9 cellular contexts compared by ENCODE assay signal in genomic region chr2:27735263-27735904, GRCh38. TPM values are rescaled to one million over a fixed set of nuclear protein-coding genes. Genes with fewer than 3 reads are reported as not detected.
DNase-seq lines count a peak whose midpoint lies in the region; ATAC-seq, FAIRE-seq and TF ChIP-seq lines count a peak whose summit lies in the region.
"Had no signal": no experiment of that assay in that cellular context is flagged by ENCODE, and none has a peak within 500 bp of the region (broad histone marks: within the 10 kb centered on the region; RNA-seq: fewer than 3 reads in every experiment).

No MANE protein-coding gene starts in this region.

- peak overlapping the region; percentile 26 for H3K27ac ChIP-seq in foreskin keratinocyte

- ATAC-seq in foreskin keratinocyte (peak; percentile 71), HG03108 (IDR thresholded peaks at IDR 0.05; ENCODE audit: unreplicated experiment) (no peak)
- peak; percentile 86 to 90 for ATAC-seq in natural killer cell treated with Interleukin-12 subunit alpha and Interleukin-12 subunit beta and Interleukin-15 and Interleukin-18, amount 100 ng/mL, for 72 hours

- peak overlapping the region; percentile 65 for H3K27ac Mint-ChIP-seq in activated naive CD4-positive, alpha-beta T cell treated with anti-CD3 and anti-CD28 coated beads for 36 hours
- peak overlapping the region; percentile 70 to 91 for H3K27ac Mint-ChIP-seq in natural killer cell treated with Interleukin-12 subunit alpha and Interleukin-12 subunit beta and Interleukin-15 and Interleukin-18, amount 100 ng/mL, for 72 hours

- peaks cover 2% of the 10 kb centered on the region for H3K9me3 Mint-ChIP-seq in activated naive CD4-positive, alpha-beta T cell treated with anti-CD3 and anti-CD28 coated beads for 36 hours
- H3K9me3 Mint-ChIP-seq in natural killer cell treated with Interleukin-12 subunit alpha and Interleukin-12 subunit beta and Interleukin-15 and Interleukin-18, amount 100 ng/mL, for 72 hours: no peaks in the 10 kb centered on the region

- intact Hi-C loops in activated naive CD4-positive, alpha-beta T cell treated with anti-CD3 and anti-CD28 coated beads for 36 hours (cut with micrococcal nuclease): no loop called here

- no peak for FAIRE-seq in GM19239 (lab: Jason Lieb, UNC)
- FAIRE-seq: A204.1 had no signal

- CTCF ChIA-PET in activated naive CD4-positive, alpha-beta T cell treated with anti-CD3 and anti-CD28 coated beads for 36 hours (lab: Charles Lee): interaction anchor here (0.6 to 2.4 kb wide), 5 partner anchors 12 to 121 kb away, joined by 3 to 9 read pairs (median 5); no protein-coding TSS in a partner anchor

- H3K27me3 Mint-ChIP-seq in activated naive CD4-positive, alpha-beta T cell treated with anti-CD3 and anti-CD28 coated beads for 36 hours (ENCODE audit: low read depth): no peaks in the 10 kb centered on the region
- H3K27me3 Mint-ChIP-seq in natural killer cell treated with Interleukin-12 subunit alpha and Interleukin-12 subunit beta and Interleukin-15 and Interleukin-18, amount 100 ng/mL, for 72 hours: no peaks in the 10 kb centered on the region

- peak; percentile 19 for TF ChIP-seq CTCF in foreskin keratinocyte (conservative IDR thresholded peaks at IDR 0.05)

- peaks cover 7% of the 10 kb centered on the region for H3K4me1 ChIP-seq in foreskin keratinocyte

- H3K27me3 ChIP-seq in foreskin keratinocyte: no peaks in the 10 kb centered on the region

- DNase-seq in NCI-H524 (lab: John Stamatoyannopoulos, UW) (peak; percentile 12 to 32), NCI-H524 treated with DMSO at 0.1 percent for 48 hours (lab: John Stamatoyannopoulos, UW) (no peak), foreskin keratinocyte (peak in 1 of 2 donors; percentile 33), GM19239 (ENCODE audit: insufficient read length, low spot score) (no peak)
- peak; percentile 82 for DNase-seq in activated naive CD4-positive, alpha-beta T cell treated with anti-CD3 and anti-CD28 coated beads for 36 hours
- DNase-seq in natural killer cell treated with Interleukin-12 subunit alpha and Interleukin-12 subunit beta and Interleukin-15 and Interleukin-18, amount 100 ng/mL, for 72 hours (ENCODE audit: low spot score): peak; percentile 87
- DNase-seq in stimulated activated naive CD4-positive, alpha-beta T cell treated with Interleukin-2 at 50 U/mL for 16 hours (lab: John Stamatoyannopoulos, UW): peak; percentile 45

- H3K36me3 Mint-ChIP-seq in activated naive CD4-positive, alpha-beta T cell treated with anti-CD3 and anti-CD28 coated beads for 36 hours (ENCODE audit: low read depth): no peaks in the 10 kb centered on the region
- H3K36me3 Mint-ChIP-seq in natural killer cell treated with Interleukin-12 subunit alpha and Interleukin-12 subunit beta and Interleukin-15 and Interleukin-18, amount 100 ng/mL, for 72 hours: no peaks in the 10 kb centered on the region

- H3K4me3 Mint-ChIP-seq in activated naive CD4-positive, alpha-beta T cell treated with anti-CD3 and anti-CD28 coated beads for 36 hours: peak overlapping the region; percentile 66
- peak overlapping the region; percentile 67 for H3K4me3 Mint-ChIP-seq in natural killer cell treated with Interleukin-12 subunit alpha and Interleukin-12 subunit beta and Interleukin-15 and Interleukin-18, amount 100 ng/mL, for 72 hours

- peaks cover 18% of the 10 kb centered on the region for H3K4me1 Mint-ChIP-seq in activated naive CD4-positive, alpha-beta T cell treated with anti-CD3 and anti-CD28 coated beads for 36 hours (ENCODE audit: low read depth)
- H3K4me1 Mint-ChIP-seq in natural killer cell treated with Interleukin-12 subunit alpha and Interleukin-12 subunit beta and Interleukin-15 and Interleukin-18, amount 100 ng/mL, for 72 hours (ENCODE audit: low read depth in 2 of 2): peaks cover 25 to 28% of the 10 kb centered on the region in 2 donors

RNA-seq across cellular contexts. Expression of gene MRPL33, which starts 36.1 kb away (rescaled TPM):
- total RNA-seq in activated naive CD4-positive, alpha-beta T cell treated with anti-CD3 and anti-CD28 coated beads for 36 hours: 10 to 100 TPM; 57.4 to 60.5 TPM
- total RNA-seq in foreskin keratinocyte: 90.5 and 111 TPM in 2 replicates
- 169 and 190 TPM in 2 replicates for polyA plus RNA-seq in foreskin keratinocyte
- 10 to 100 TPM; 58.3 to 77.6 TPM for total RNA-seq in natural killer cell treated with Interleukin-12 subunit alpha and Interleukin-12 subunit beta and Interleukin-15 and Interleukin-18, amount 100 ng/mL, for 72 hours

Comparison
In these comparisons a context has a peak if more than half of its experiments do, and no peak if none do; other contexts are left out.
1. DNase-seq: peak in NCI-H524 (2 of 2), activated naive CD4-positive, alpha-beta T cell treated with anti-CD3 and anti-CD28 coated beads for 36 hours (single experiment), natural killer cell treated with Interleukin-12 subunit alpha and Interleukin-12 subunit beta and Interleukin-15 and Interleukin-18, amount 100 ng/mL, for 72 hours (single experiment) and stimulated activated naive CD4-positive, alpha-beta T cell treated with Interleukin-2 at 50 U/mL for 16 hours (single experiment); none in NCI-H524 treated with DMSO at 0.1 percent for 48 hours (single experiment) and GM19239 (single experiment).